In genomic region chr7:43872401-43873165, GRCh38 we compare ENCODE assay signal across 8 cellular contexts. TPM values are rescaled to one million over a fixed set of nuclear protein-coding genes. Genes with fewer than 3 reads are reported as not detected.
DNase-seq lines count a peak whose midpoint lies in the region; ATAC-seq, FAIRE-seq and TF ChIP-seq lines count a peak whose summit lies in the region.

No MANE protein-coding gene starts in this region.

- TF ChIP-seq CTCF in fibroblast of lung (conservative IDR thresholded peaks at IDR 0.05 in 1 of 2, IDR thresholded peaks at IDR 0.05 in 1 of 2; ENCODE audit: low read depth in 1 of 2, low read length in 2 of 2) (no peak), parathyroid adenoma (IDR thresholded peaks at IDR 0.05) (no peak), right lobe of liver (IDR thresholded peaks at IDR 0.05) (no peak)

- H3K79me2 ChIP-seq in fibroblast of lung (ENCODE audit: control insufficient read depth, insufficient read depth, low read length) (peaks cover 15% of the 10 kb centered on the region), parathyroid adenoma (no peaks in the 10 kb centered on the region)

- TF ChIP-seq POLR2A in right lobe of liver (IDR thresholded peaks at IDR 0.05), result no peak

- 49% methylated on average over 5 of the region's 7 CpGs for WGBS in right lobe of liver (ENCODE audit: insufficient coverage, low coverage, low lambda C conversion rate, missing lambda C conversion rate)

- H3K27ac ChIP-seq in BLaER1, result no peak overlapping the region
- peak overlapping the region; percentile 95 for H3K27ac ChIP-seq in fibroblast of lung (ENCODE audit: insufficient read depth, low read length)
- peak overlapping the region; percentile 5 for H3K27ac ChIP-seq in parathyroid adenoma
- H3K27ac ChIP-seq in right lobe of liver, result no peak overlapping the region

- H3K9ac ChIP-seq in BLaER1 (no peak overlapping the region), fibroblast of lung (ENCODE audit: insufficient read depth, low read length) (peak overlapping the region; percentile 10), parathyroid adenoma (no peak overlapping the region)

- intact Hi-C loops in right lobe of liver (cut with DNase I), result no loop called here

- no peaks in the 10 kb centered on the region for H3K9me3 ChIP-seq in BLaER1
- H3K9me3 ChIP-seq in fibroblast of lung (ENCODE audit: control insufficient read depth, insufficient read depth, low read depth, low read length), result no peaks in the 10 kb centered on the region
- no peaks in the 10 kb centered on the region for H3K9me3 ChIP-seq in parathyroid adenoma (ENCODE audit: control insufficient read depth, low read length)
- no peaks in the 10 kb centered on the region for H3K9me3 ChIP-seq in right lobe of liver

- ATAC-seq in GM21619 (IDR thresholded peaks at IDR 0.05; ENCODE audit: unreplicated experiment) (no peak), right lobe of liver (no peak), GM19463 (IDR thresholded peaks at IDR 0.05; ENCODE audit: unreplicated experiment) (no peak)

- peaks cover 71% of the 10 kb centered on the region for H3K4me1 ChIP-seq in BLaER1
- peaks cover 30% of the 10 kb centered on the region for H3K4me1 ChIP-seq in fibroblast of lung (ENCODE audit: control insufficient read depth, extremely low read depth, insufficient read depth, low read length)
- peaks cover 7% of the 10 kb centered on the region for H3K4me1 ChIP-seq in parathyroid adenoma
- H3K4me1 ChIP-seq in right lobe of liver, result peaks cover 0 to 13% (median 5%) of the 10 kb centered on the region in 4 donors

- H4K20me1 ChIP-seq in BLaER1 (peaks cover 34% of the 10 kb centered on the region), fibroblast of lung (ENCODE audit: control insufficient read depth, extremely low read depth, insufficient read depth, low read length) (no peaks in the 10 kb centered on the region)

- no peak overlapping the region for H3K4me3 ChIP-seq in BLaER1
- peak overlapping the region in 1 of 4 experiments; percentile 27 for H3K4me3 ChIP-seq in fibroblast of lung (replicated peaks in 1 of 4; ENCODE audit: control extremely low read depth in 1 of 4, insufficient read depth in 1 of 4, low read depth in 3 of 4, low read length in 4 of 4)
- H3K4me3 ChIP-seq in parathyroid adenoma (ENCODE audit: low read depth, low read length), result no peak overlapping the region
- H3K4me3 ChIP-seq in right lobe of liver, result no peak overlapping the region

- H3K36me3 ChIP-seq in BLaER1 (peaks cover 36% of the 10 kb centered on the region), fibroblast of lung (ENCODE audit: control insufficient read depth, insufficient read depth, low read length) (peaks cover 19% of the 10 kb centered on the region), parathyroid adenoma (ENCODE audit: control insufficient read depth, insufficient read depth, low read length) (no peaks in the 10 kb centered on the region), right lobe of liver (peaks cover 4 to 19% (median 14%) of the 10 kb centered on the region in 4 donors)

- H3K4me2 ChIP-seq in BLaER1 (peak overlapping the region; percentile 45), fibroblast of lung (ENCODE audit: extremely low read depth, insufficient read depth, low read length) (peak overlapping the region; percentile 65), parathyroid adenoma (ENCODE audit: low read length) (no peak overlapping the region)

- no peak overlapping the region for H2AFZ ChIP-seq in fibroblast of lung (ENCODE audit: low read length)
- H2AFZ ChIP-seq in parathyroid adenoma, result no peak overlapping the region

- H3K27me3 ChIP-seq in BLaER1 (no peaks in the 10 kb centered on the region), fibroblast of lung (ENCODE audit: control insufficient read depth, insufficient read depth, low read length) (no peaks in the 10 kb centered on the region), parathyroid adenoma (ENCODE audit: control insufficient read depth, insufficient read depth, low read length) (no peaks in the 10 kb centered on the region), right lobe of liver (no peaks in the 10 kb centered on the region)

- FAIRE-seq in RCC 7860 (lab: Jason Lieb, UNC), result peak; percentile 86

- peak; percentile 77 for DNase-seq in RCC 7860 (ENCODE audit: low spot score)
- DNase-seq in fibroblast of lung (ENCODE audit: low read depth in 2 of 2), result peak; percentile 87 to 91
- no peak for DNase-seq in GM19238 (ENCODE audit: insufficient read length, low spot score)
- no peak for DNase-seq in right lobe of liver

RNA-seq across cellular contexts. Expression of gene MRPS24, which starts 3.3 kb away (rescaled TPM):
- 75.8 and 105 TPM in 2 replicates for total RNA-seq in fibroblast of lung
- 109 and 128 TPM in 2 replicates for polyA plus RNA-seq in fibroblast of lung
- polyA plus RNA-seq in fibroblast of lung (2012), result 232 and 280 TPM in 2 replicates
- 104 and 125 TPM in 2 replicates for polyA minus RNA-seq in fibroblast of lung (ENCODE audit: low replicate concordance)
- total RNA-seq in right lobe of liver, result 10 to 100 TPM; 45.2 to 83.4 (median 66.7) TPM

RNA-seq across cellular contexts. Expression of gene URGCP, which starts 33.8 kb away (rescaled TPM):
- 27.7 and 42.1 TPM in 2 replicates for total RNA-seq in fibroblast of lung
- 18.3 and 23.2 TPM in 2 replicates for polyA plus RNA-seq in fibroblast of lung
- polyA plus RNA-seq in fibroblast of lung (2012), result 19.1 and 19.9 TPM in 2 replicates
- polyA minus RNA-seq in fibroblast of lung (ENCODE audit: low replicate concordance), result 35.1 and 59.2 TPM in 2 replicates
- total RNA-seq in right lobe of liver, result 10 to 100 TPM; 13.7 to 32.2 (median 25.2) TPM

RNA-seq across cellular contexts. Expression of gene UBE2D4, which starts 53.7 kb away (rescaled TPM):
- total RNA-seq in fibroblast of lung, result 6.4 and 10.2 TPM in 2 replicates
- 20.2 and 21.3 TPM in 2 replicates for polyA plus RNA-seq in fibroblast of lung
- 13.6 and 13.9 TPM in 2 replicates for polyA plus RNA-seq in fibroblast of lung (2012)
- 24.1 and 51.5 TPM in 2 replicates for polyA minus RNA-seq in fibroblast of lung (ENCODE audit: low replicate concordance)
- 10 to 100 TPM; 13.6 to 25.1 (median 17.8) TPM for total RNA-seq in right lobe of liver

Comparison
In these comparisons a context has a peak if more than half of its experiments do, and no peak if none do; other contexts are left out.
1. H3K27ac ChIP-seq: peak in fibroblast of lung (single experiment) and parathyroid adenoma (single experiment); none in BLaER1 (single experiment) and right lobe of liver (0 of 3).
2. DNase-seq: peak in RCC 7860 (single experiment) and fibroblast of lung (2 of 2); none in GM19238 (single experiment) and right lobe of liver (0 of 3).